In the genomic region with DNA sequence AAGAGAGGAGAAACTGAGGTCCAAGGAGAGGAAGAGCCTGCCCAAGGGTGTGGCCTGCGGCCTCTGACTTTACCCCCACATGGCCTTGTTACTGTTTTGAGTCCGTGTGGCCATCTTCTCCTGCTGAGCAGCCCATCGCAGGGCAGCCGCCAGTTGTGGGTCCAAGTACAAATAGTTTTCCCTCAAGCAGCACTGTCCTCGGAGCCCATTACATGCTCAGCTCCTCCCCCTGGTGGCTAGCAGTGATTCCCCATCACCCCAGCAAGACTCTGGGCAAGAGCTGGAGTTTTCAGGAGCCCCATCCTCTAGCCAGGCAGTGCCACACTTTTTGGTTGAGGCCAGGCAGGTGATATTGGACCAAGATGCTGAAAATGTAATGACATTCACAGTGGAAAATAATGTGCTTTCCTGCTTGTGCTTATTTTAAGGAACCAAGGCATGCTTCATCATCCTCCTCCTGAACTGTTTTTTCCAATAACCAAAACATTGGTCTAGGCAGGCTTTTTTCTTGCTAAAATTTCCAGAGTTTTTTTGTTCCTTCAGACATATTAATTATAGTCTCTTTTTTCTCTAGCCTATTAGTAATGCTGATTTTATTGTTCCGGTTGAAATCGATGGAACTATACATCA, we compare ENCODE assay signal across 8 cellular contexts. TPM values are rescaled to one million over a fixed set of nuclear protein-coding genes. Genes with fewer than 3 reads are reported as not detected.
DNase-seq lines count a peak whose midpoint lies in the region; ATAC-seq, FAIRE-seq and TF ChIP-seq lines count a peak whose summit lies in the region.

No MANE protein-coding gene starts in this region.

- H3K4me3 Mint-ChIP-seq in activated B cell treated with CpG ODN at 0.5 μM for 24 hours = no peak overlapping the region

- H3K27ac Mint-ChIP-seq in activated B cell treated with CpG ODN at 0.5 μM for 24 hours = no peak overlapping the region

- no peaks in the 10 kb centered on the region for H3K36me3 Mint-ChIP-seq in activated B cell treated with CpG ODN at 0.5 μM for 24 hours (ENCODE audit: low read depth)

- H3K9me3 Mint-ChIP-seq in activated B cell treated with CpG ODN at 0.5 μM for 24 hours = no peaks in the 10 kb centered on the region

- TF ChIP-seq CTCF in LNCAP (IDR thresholded peaks at IDR 0.05) (peak; percentile 76), activated B cell treated with CpG ODN at 0.5 μM for 24 hours (IDR thresholded peaks at IDR 0.05) (peak; percentile 30), bronchial epithelial cell (IDR thresholded peaks at IDR 0.05; ENCODE audit: insufficient read depth, low read length, severe bottlenecking) (peak; percentile 90)

- H3K4me3 ChIP-seq in bronchial epithelial cell (ENCODE audit: low read depth, low read length) = no peak overlapping the region

- H3K27me3 Mint-ChIP-seq in activated B cell treated with CpG ODN at 0.5 μM for 24 hours = peaks cover 5% of the 10 kb centered on the region

- intact Hi-C loops in activated B cell treated with CpG ODN at 0.5 μM for 24 hours (cut with micrococcal nuclease) (loop anchor here (1.0 kb wide), 1 partner anchor 112 kb away; no protein-coding TSS in a partner anchor), left colon (cut with DNase I, micrococcal nuclease) (loop anchor here in 1 of 2 donors (2.0 kb wide), 1 partner anchor 113 kb away; no protein-coding TSS in a partner anchor)

- POLR2A ChIA-PET in activated B cell treated with CpG ODN at 0.5 μM for 24 hours (lab: Charles Lee) = no interaction called here

- ATAC-seq in GM19463 (IDR thresholded peaks at IDR 0.05; ENCODE audit: unreplicated experiment) (peak; percentile 65), activated B cell treated with CpG ODN at 0.5 μM for 24 hours (ENCODE audit: low read depth) (peak; percentile 34), left colon (peak; percentile 53)

- peak; percentile 4 for DNase-seq in COR-L47 (lab: John Stamatoyannopoulos, UW)
- DNase-seq in activated B cell treated with CpG ODN at 0.5 μM for 24 hours = no peak
- DNase-seq in bronchial epithelial cell (ENCODE audit: low read depth) = peak; percentile 46
- peak in 1 of 2 donors; percentile 84 for DNase-seq in left colon
- DNase-seq in stimulated activated CD4-positive, alpha-beta T cell treated with anti-CD3 and anti-CD28 coated beads, TNF-alpha, amount 100 ng/mL, for 1 hour (ENCODE audit: low read depth in 3 of 3, low spot score in 1 of 3) = peak in 2 of 3 donors; percentile 22 to 44
- no peak for DNase-seq in GOT3 (lab: John Stamatoyannopoulos, UW)

- CTCF ChIA-PET in activated B cell treated with CpG ODN at 0.5 μM for 24 hours (lab: Charles Lee) = interaction anchor here (0.7 to 2.4 kb wide), 9 partner anchors 8 to 513 kb away, joined by 3 to 25 read pairs (median 4); partner anchors contain the start of genes DLEC1 and XYLB

- H3K27me3 ChIP-seq in bronchial epithelial cell (ENCODE audit: control insufficient read depth, insufficient read depth, low read length) = no peaks in the 10 kb centered on the region

- FAIRE-seq in bronchial epithelial cell (lab: Jason Lieb, UNC) = peak; percentile 90

- H3K36me3 ChIP-seq in bronchial epithelial cell (ENCODE audit: control insufficient read depth, insufficient read depth, low read length) = peaks cover 16% of the 10 kb centered on the region

- no peaks in the 10 kb centered on the region for H3K4me1 Mint-ChIP-seq in activated B cell treated with CpG ODN at 0.5 μM for 24 hours

RNA-seq across cellular contexts. Expression of gene VILL, which starts 23.2 kb away (rescaled TPM):
- 21.6 and 23.8 TPM in 2 replicates for total RNA-seq in activated B cell treated with CpG ODN at 0.5 μM for 24 hours
- total RNA-seq in bronchial epithelial cell = 121 and 171 TPM in 2 replicates
- total RNA-seq in left colon = 100 to 1,000 TPM; 174 to 184 TPM

Comparison
In these comparisons a context has a peak if more than half of its experiments do, and no peak if none do; other contexts are left out.
1. DNase-seq: peak in COR-L47 (single experiment), bronchial epithelial cell (single experiment) and stimulated activated CD4-positive, alpha-beta T cell treated with anti-CD3 and anti-CD28 coated beads, TNF-alpha, amount 100 ng/mL, for 1 hour (2 of 3); none in activated B cell treated with CpG ODN at 0.5 μM for 24 hours (single experiment) and GOT3 (single experiment).
2. CTCF ChIP-seq: peak in every context shown above with its lines; median percentile 90 in bronchial epithelial cell; 76 in LNCAP; 30 in activated B cell treated with CpG ODN at 0.5 μM for 24 hours.
3. Peak in every context shown above with its lines, with median percentiles within 50 percentile points of each other: ATAC-seq.